13 cellular contexts compared by ENCODE assay signal in genomic region chr5:88845081-88845697, GRCh38. TPM values are rescaled to one million over a fixed set of nuclear protein-coding genes. Genes with fewer than 3 reads are reported as not detected.
DNase-seq lines count a peak whose midpoint lies in the region; ATAC-seq, FAIRE-seq and TF ChIP-seq lines count a peak whose summit lies in the region.
"Had no signal": no experiment of that assay in that cellular context is flagged by ENCODE, and none has a peak within 500 bp of the region (broad histone marks: within the 10 kb centered on the region; RNA-seq: fewer than 3 reads in every experiment).

No MANE protein-coding gene starts in this region.

- H3K4ac ChIP-seq in neuronal stem cell (ENCODE audit: low read length): no peak overlapping the region

- H4K8ac ChIP-seq in neuronal stem cell (ENCODE audit: low read depth, low read length): no peak overlapping the region

- H3K4me1 ChIP-seq in neuronal stem cell (ENCODE audit: control insufficient read depth in 2 of 2, insufficient read depth in 1 of 2, low read depth in 1 of 2, low read length in 2 of 2): no peaks in the 10 kb centered on the region
- H3K4me1 ChIP-seq in CD8-positive, alpha-beta T cell (ENCODE audit: insufficient read depth, low read length): no peaks in the 10 kb centered on the region

- no peaks in the 10 kb centered on the region for H3K36me3 ChIP-seq in neuronal stem cell (replicated peaks in 1 of 2; ENCODE audit: control insufficient read depth in 2 of 2, insufficient read depth in 2 of 2, low read length in 2 of 2)
- H3K36me3 ChIP-seq in CD8-positive, alpha-beta T cell (ENCODE audit: insufficient read depth, low read length): no peaks in the 10 kb centered on the region

- no peak overlapping the region for H3K9ac ChIP-seq in neuronal stem cell (ENCODE audit: low read depth, low read length, poor library complexity)

- no peak overlapping the region for H3K14ac ChIP-seq in neuronal stem cell (ENCODE audit: low read length)

- no peak overlapping the region for H3K4me2 ChIP-seq in neuronal stem cell (ENCODE audit: insufficient read depth, low read length, poor library complexity, severe bottlenecking)

- intact Hi-C loops in CD8-positive, alpha-beta T cell (cut with DNase I, micrococcal nuclease): no loop called here

- no peaks in the 10 kb centered on the region for H3K4me1 Mint-ChIP-seq in T-helper 17 cell
- H3K4me1 Mint-ChIP-seq in CD8-positive, alpha-beta T cell (ENCODE audit: low read depth): no peaks in the 10 kb centered on the region
- H3K4me1 Mint-ChIP-seq: naive thymus-derived CD4-positive, alpha-beta T cell had no signal

- H2AK5ac ChIP-seq in neuronal stem cell (ENCODE audit: low read depth, low read length): no peak overlapping the region

- H3K79me1 ChIP-seq in neuronal stem cell (ENCODE audit: low read depth, low read length): no peaks in the 10 kb centered on the region

- no peak overlapping the region for H3K4me3 ChIP-seq in neuronal stem cell (ENCODE audit: low read length in 2 of 2)
- no peak overlapping the region for H3K4me3 ChIP-seq in CD8-positive, alpha-beta T cell (ENCODE audit: low read depth, low read length)

- H3K27ac ChIP-seq in neuronal stem cell (replicated peaks; ENCODE audit: low read length): no peak overlapping the region
- no peak overlapping the region for H3K27ac ChIP-seq in CD8-positive, alpha-beta T cell (ENCODE audit: low read depth, low read length)

- H2BK15ac ChIP-seq in neuronal stem cell (ENCODE audit: low read length): no peak overlapping the region

- H2BK120ac ChIP-seq in neuronal stem cell (ENCODE audit: low read depth, low read length): no peak overlapping the region

- H3K27ac Mint-ChIP-seq in T-helper 17 cell: no peak overlapping the region
- no peak overlapping the region for H3K27ac Mint-ChIP-seq in CD8-positive, alpha-beta T cell
- H3K27ac Mint-ChIP-seq: naive thymus-derived CD4-positive, alpha-beta T cell had no signal

- H3K4me3 Mint-ChIP-seq in T-helper 17 cell: no peak overlapping the region
- H3K4me3 Mint-ChIP-seq in CD8-positive, alpha-beta T cell: no peak overlapping the region
- H3K4me3 Mint-ChIP-seq: naive thymus-derived CD4-positive, alpha-beta T cell had no signal

- no peak overlapping the region for H2BK12ac ChIP-seq in neuronal stem cell (ENCODE audit: low read length)

- no peak overlapping the region for H3K23ac ChIP-seq in neuronal stem cell (ENCODE audit: low read depth, low read length, poor library complexity)

- no peak overlapping the region for H3K18ac ChIP-seq in neuronal stem cell (ENCODE audit: low read length)

- no peaks in the 10 kb centered on the region for H3K9me3 Mint-ChIP-seq in CD8-positive, alpha-beta T cell

- no peak overlapping the region for H2AFZ ChIP-seq in neuronal stem cell (ENCODE audit: low read length)

- no peak overlapping the region for H4K91ac ChIP-seq in neuronal stem cell (ENCODE audit: low read depth, low read length, poor library complexity)

- H3K27me3 Mint-ChIP-seq in T-helper 17 cell: peaks cover 5% of the 10 kb centered on the region
- H3K27me3 Mint-ChIP-seq in CD8-positive, alpha-beta T cell (ENCODE audit: low read depth): peaks cover 3% of the 10 kb centered on the region

- peak; percentile 82 for ATAC-seq in GM21381 (IDR thresholded peaks at IDR 0.05; ENCODE audit: unreplicated experiment)
- ATAC-seq in HG03108 (IDR thresholded peaks at IDR 0.05; ENCODE audit: unreplicated experiment): peak; percentile 74
- no peak for ATAC-seq in T-helper 17 cell
- ATAC-seq in CD8-positive, alpha-beta T cell: no peak
- ATAC-seq: naive thymus-derived CD4-positive, alpha-beta T cell had no signal

- CTCF ChIA-PET in CD8-positive, alpha-beta T cell (lab: Charles Lee): no interaction called here

- peak; percentile 87 for FAIRE-seq in GM18507 (lab: Jason Lieb, UNC)
- FAIRE-seq: bronchial epithelial cell had no signal

- POLR2A ChIA-PET in CD8-positive, alpha-beta T cell (lab: Charles Lee): no interaction called here

- WGBS in neuronal stem cell (ENCODE audit: extremely low coverage in 2 of 2, insufficient read length in 2 of 2, insufficient replicate concordance in 1 of 2), 2 donors: no CpG with 5 or more reads among the region's 8 CpGs

- H2BK5ac ChIP-seq in neuronal stem cell (ENCODE audit: low read length): no peak overlapping the region

- no peaks in the 10 kb centered on the region for H3K36me3 Mint-ChIP-seq in T-helper 17 cell (ENCODE audit: low read depth)
- no peaks in the 10 kb centered on the region for H3K36me3 Mint-ChIP-seq in CD8-positive, alpha-beta T cell
- H3K36me3 Mint-ChIP-seq: naive thymus-derived CD4-positive, alpha-beta T cell had no signal

- DNase-seq in GM18507 (ENCODE audit: extremely low spot score, insufficient read length, low read depth) (peak; percentile 28), dermis blood vessel endothelial cell (peak; percentile 52), neuronal stem cell (ENCODE audit: low spot score) (no peak), T-helper 17 cell (no peak)
- DNase-seq in CD8-positive, alpha-beta T cell: no peak
- no peak for DNase-seq in stimulated activated CD8-positive, alpha-beta memory T cell treated with anti-CD3 and anti-CD28 coated beads, Interleukin-4, amount 100 ng/mL, for 48 hours
- DNase-seq: GOT3; naive thymus-derived CD4-positive, alpha-beta T cell; NCI-H1417 treated with DMSO at 0.1 percent for 48 hours; SHP77 treated with DMSO at 0.1 percent for 48 hours had no signal

- H3K27me3 ChIP-seq in neuronal stem cell (ENCODE audit: control insufficient read depth in 3 of 3, insufficient read depth in 3 of 3, low read depth in 1 of 3, low read length in 3 of 3): no peaks in the 10 kb centered on the region
- H3K27me3 ChIP-seq in CD8-positive, alpha-beta T cell (ENCODE audit: insufficient read depth, low read length): no peaks in the 10 kb centered on the region

- no peaks in the 10 kb centered on the region for H3K9me3 ChIP-seq in neuronal stem cell (replicated peaks in 1 of 2; ENCODE audit: control insufficient read depth in 2 of 2, insufficient read depth in 1 of 2, low read depth in 1 of 2, low read length in 2 of 2)
- H3K9me3 ChIP-seq in T-helper 17 cell (ENCODE audit: control insufficient read depth, low read length, poor library complexity, severe bottlenecking): no peaks in the 10 kb centered on the region
- H3K9me3 ChIP-seq in CD8-positive, alpha-beta T cell (ENCODE audit: low read length): no peaks in the 10 kb centered on the region

- TF ChIP-seq CTCF in CD8-positive, alpha-beta T cell (IDR thresholded peaks at IDR 0.05): no peak

RNA-seq across cellular contexts. Expression of gene MEF2C, which starts 37.8 kb away (rescaled TPM):
- total RNA-seq in dermis blood vessel endothelial cell (132 and 169 TPM in 2 replicates), T-helper 17 cell (10 to 100 TPM; 10.9 to 11.9 TPM)
- polyA plus RNA-seq in neuronal stem cell (2013, experiment 1 of 2): 1.5 TPM
- polyA plus RNA-seq in neuronal stem cell (2013, experiment 2 of 2): 1.1 TPM
- 1 to 10 TPM; 1.6 TPM for total RNA-seq in CD8-positive, alpha-beta T cell

Comparison
In these comparisons a context has a peak if more than half of its experiments do, and no peak if none do; other contexts are left out.
1. DNase-seq: peak in GM18507 (single experiment) and dermis blood vessel endothelial cell (single experiment); none in neuronal stem cell (single experiment), T-helper 17 cell (0 of 3), CD8-positive, alpha-beta T cell (0 of 7) and stimulated activated CD8-positive, alpha-beta memory T cell treated with anti-CD3 and anti-CD28 coated beads, Interleukin-4, amount 100 ng/mL, for 48 hours (single experiment).
2. ATAC-seq: peak in GM21381 (single experiment) and HG03108 (single experiment); none in T-helper 17 cell (single experiment) and CD8-positive, alpha-beta T cell (single experiment).
3. RNA of gene MEF2C, which starts 37.8 kb away (total RNA-seq): 132 to 169 TPM in dermis blood vessel endothelial cell; 10.9 to 11.9 TPM in T-helper 17 cell and 1.6 TPM in CD8-positive, alpha-beta T cell; every median in the first group is over 10 times any median in the second.